In the genomic region with DNA sequence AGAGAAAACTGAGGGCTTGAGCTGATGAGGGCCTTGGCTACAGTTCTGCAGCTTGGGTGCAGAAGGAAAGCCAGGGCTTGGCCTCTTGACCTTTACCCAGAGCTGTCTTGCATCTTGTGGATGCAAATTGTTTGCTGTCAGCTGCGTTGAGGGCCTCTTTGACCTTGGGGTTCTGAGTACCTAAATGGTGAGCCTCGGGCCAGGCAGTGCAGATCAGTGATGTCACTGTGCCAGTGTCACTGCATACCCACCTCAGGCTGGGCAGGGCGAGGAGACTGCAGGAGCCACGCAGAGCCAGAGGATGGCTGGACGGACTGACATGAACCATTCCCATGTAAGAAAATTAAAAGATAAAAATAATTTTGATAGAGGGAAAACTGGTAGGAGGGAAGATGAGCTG, we compare ENCODE assay signal across 23 cellular contexts. TPM values are rescaled to one million over a fixed set of nuclear protein-coding genes. Genes with fewer than 3 reads are reported as not detected.
"Had no signal": no experiment of that assay in that cellular context is flagged by ENCODE, and none has a peak within 500 bp of the region (broad histone marks: within the 10 kb centered on the region; RNA-seq: fewer than 3 reads in every experiment).

No MANE protein-coding gene starts in this region.

- DNase-seq: Kasumi-1, MM.1S, NCI-H1092 treated with DMSO at 0.1 percent for 48 hours, NCI-H1436, NCI-H187, NCI-H2029, NCI-H2081 treated with DMSO at 0.1 percent for 48 hours, NCI-H2171, NCI-H226, NCI-H446, NCI-H510A, NCI-H524 treated with DMSO at 0.1 percent for 48 hours, NCI-H69, NCI-H774, Right ventricle myocardium superior, RPMI8226, SIG-M5 had no signal

- H3K4me2 ChIP-seq: KMS-11 had no signal

- H3K4me3 ChIP-seq: SJSA1, SK-N-MC had no signal

- H3K27ac ChIP-seq: KMS-11, SJSA1, SK-N-MC had no signal

- H3K9ac ChIP-seq: KMS-11 had no signal

- H3K4me1 ChIP-seq: SJSA1 had no signal

- H3K9me3 ChIP-seq: SJSA1 had no signal

- H3K36me3 ChIP-seq: SJSA1 had no signal

- FAIRE-seq: RCC 7860 had no signal

RNA-seq across cellular contexts. Expression of a gene that starts 18.6 kb away (rescaled TPM):
- total RNA-seq: HT1080, M059J had no signal
